Comparison of ENCODE assay signal across 8 cellular contexts in the genomic region with DNA sequence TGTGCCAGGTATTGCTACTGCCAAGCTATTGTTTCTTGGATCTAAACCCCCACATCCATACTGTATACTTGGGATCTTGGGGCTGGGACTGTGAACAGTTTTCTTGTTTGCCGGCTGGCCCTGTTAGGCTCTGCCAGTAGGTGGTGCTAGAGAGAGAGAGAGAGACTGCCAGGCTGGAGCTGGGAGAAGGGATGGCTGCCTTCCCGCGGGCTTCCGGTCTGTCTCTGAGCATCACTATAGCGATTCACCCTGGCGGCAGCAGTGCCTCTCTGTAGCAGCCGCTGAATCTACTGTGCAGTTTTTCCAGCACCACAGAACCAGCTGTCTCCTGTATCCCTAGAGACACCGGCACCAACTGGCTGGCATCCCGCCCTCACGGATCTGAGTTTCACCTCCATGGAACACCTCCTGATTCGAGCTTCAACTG.
DNase-seq lines count a peak whose midpoint lies in the region; ATAC-seq and TF ChIP-seq lines count a peak whose summit lies in the region.

No MANE protein-coding gene starts in this region.

- WGBS in tibial nerve, 2 donors: 55 to 77% methylated on average over 8 to 11 of the region's 11 CpGs

- peak; percentile 84 for TF ChIP-seq CTCF in epithelial cell of proximal tubule (conservative IDR thresholded peaks at IDR 0.05; ENCODE audit: low read depth, low read length)
- peak; percentile 74 for TF ChIP-seq CTCF in nephron progenitor cell (IDR thresholded peaks at IDR 0.05)
- TF ChIP-seq CTCF in tibial nerve (IDR thresholded peaks at IDR 0.05): peak; percentile 39 to 58 (median 50)

- no peaks in the 10 kb centered on the region for H3K27me3 ChIP-seq in tibial nerve

- peak; percentile 46 for DNase-seq in NCI-H345 (lab: John Stamatoyannopoulos, UW)
- DNase-seq in NCI-H345 treated with DMSO at 0.1 percent for 48 hours (lab: John Stamatoyannopoulos, UW; ENCODE audit: unreplicated experiment): no peak
- peak; percentile 92 to 95 for DNase-seq in NCI-H524 (lab: John Stamatoyannopoulos, UW)
- DNase-seq in activated CD8-positive, alpha-beta T cell treated with anti-CD3 and anti-CD28 coated beads, Interleukin-2, amount 10 ng/mL, durations not matched to agents 7 days and 5 days: peak; percentile 69
- DNase-seq in epithelial cell of proximal tubule (ENCODE audit: low read depth): no peak
- DNase-seq in nephron progenitor cell: peak; percentile 67
- DNase-seq in tibial nerve (ENCODE audit: low spot score in 2 of 2): peak in 1 of 2 donors; percentile 44

- POLR2A ChIA-PET in activated CD8-positive, alpha-beta T cell treated with anti-CD3 and anti-CD28 coated beads, Interleukin-2, amount 10 ng/mL, durations not matched to agents 7 days and 5 days (lab: Charles Lee): no interaction called here

- H3K4me1 Mint-ChIP-seq in activated CD8-positive, alpha-beta T cell treated with anti-CD3 and anti-CD28 coated beads, Interleukin-2, amount 10 ng/mL, durations not matched to agents 7 days and 5 days (ENCODE audit: low read depth): no peaks in the 10 kb centered on the region
- H3K4me1 Mint-ChIP-seq in nephron progenitor cell: no peaks in the 10 kb centered on the region

- H3K27ac Mint-ChIP-seq in activated CD8-positive, alpha-beta T cell treated with anti-CD3 and anti-CD28 coated beads, Interleukin-2, amount 10 ng/mL, durations not matched to agents 7 days and 5 days: no peak overlapping the region
- H3K27ac Mint-ChIP-seq in nephron progenitor cell: no peak overlapping the region

- no peak for TF ChIP-seq POLR2A in tibial nerve (IDR thresholded peaks at IDR 0.05)

- H3K4me3 Mint-ChIP-seq in activated CD8-positive, alpha-beta T cell treated with anti-CD3 and anti-CD28 coated beads, Interleukin-2, amount 10 ng/mL, durations not matched to agents 7 days and 5 days: no peak overlapping the region
- H3K4me3 Mint-ChIP-seq in nephron progenitor cell: no peak overlapping the region

- CTCF ChIA-PET in activated CD8-positive, alpha-beta T cell treated with anti-CD3 and anti-CD28 coated beads, Interleukin-2, amount 10 ng/mL, durations not matched to agents 7 days and 5 days (lab: Charles Lee): interaction anchor here (0.5 to 4.0 kb wide), 25 partner anchors 9 to 189 kb away, joined by 3 to 28 read pairs (median 4); no protein-coding TSS in a partner anchor

- H3K36me3 Mint-ChIP-seq in activated CD8-positive, alpha-beta T cell treated with anti-CD3 and anti-CD28 coated beads, Interleukin-2, amount 10 ng/mL, durations not matched to agents 7 days and 5 days (ENCODE audit: low read depth): no peaks in the 10 kb centered on the region
- H3K36me3 Mint-ChIP-seq in nephron progenitor cell (ENCODE audit: low read depth): no peaks in the 10 kb centered on the region

- no peak for TF ChIP-seq EP300 in tibial nerve (IDR thresholded peaks at IDR 0.05)

- H3K9me3 ChIP-seq in tibial nerve: no peaks in the 10 kb centered on the region

- peaks cover 3% of the 10 kb centered on the region for H3K27me3 Mint-ChIP-seq in activated CD8-positive, alpha-beta T cell treated with anti-CD3 and anti-CD28 coated beads, Interleukin-2, amount 10 ng/mL, durations not matched to agents 7 days and 5 days (ENCODE audit: low read depth)
- H3K27me3 Mint-ChIP-seq in nephron progenitor cell (ENCODE audit: low read depth, poor library complexity): peaks cover 22% of the 10 kb centered on the region

- no peak overlapping the region for H3K4me3 ChIP-seq in epithelial cell of proximal tubule (ENCODE audit: low read depth, low read length)
- H3K4me3 ChIP-seq in tibial nerve: no peak overlapping the region

- H3K36me3 ChIP-seq in tibial nerve: no peaks in the 10 kb centered on the region

- ATAC-seq in HG02981 (IDR thresholded peaks at IDR 0.05; ENCODE audit: unreplicated experiment): peak; percentile 63
- peak; percentile 79 for ATAC-seq in activated CD8-positive, alpha-beta T cell treated with anti-CD3 and anti-CD28 coated beads, Interleukin-2, amount 10 ng/mL, durations not matched to agents 7 days and 5 days

- no peaks in the 10 kb centered on the region for H3K9me3 Mint-ChIP-seq in activated CD8-positive, alpha-beta T cell treated with anti-CD3 and anti-CD28 coated beads, Interleukin-2, amount 10 ng/mL, durations not matched to agents 7 days and 5 days (ENCODE audit: insufficient read depth)
- H3K9me3 Mint-ChIP-seq in nephron progenitor cell: no peaks in the 10 kb centered on the region

- H3K27ac ChIP-seq in tibial nerve: no peak overlapping the region

- no peaks in the 10 kb centered on the region for H3K4me1 ChIP-seq in tibial nerve

Comparison
In these comparisons a context has a peak if more than half of its experiments do, and no peak if none do; other contexts are left out.
1. DNase-seq: peak in NCI-H345 (single experiment), NCI-H524 (2 of 2), activated CD8-positive, alpha-beta T cell treated with anti-CD3 and anti-CD28 coated beads, Interleukin-2, amount 10 ng/mL, durations not matched to agents 7 days and 5 days (single experiment) and nephron progenitor cell (single experiment); none in NCI-H345 treated with DMSO at 0.1 percent for 48 hours (single experiment) and epithelial cell of proximal tubule (single experiment).
2. Peak in every context shown above with its lines, with median percentiles within 50 percentile points of each other: CTCF ChIP-seq.